In the genomic region with DNA sequence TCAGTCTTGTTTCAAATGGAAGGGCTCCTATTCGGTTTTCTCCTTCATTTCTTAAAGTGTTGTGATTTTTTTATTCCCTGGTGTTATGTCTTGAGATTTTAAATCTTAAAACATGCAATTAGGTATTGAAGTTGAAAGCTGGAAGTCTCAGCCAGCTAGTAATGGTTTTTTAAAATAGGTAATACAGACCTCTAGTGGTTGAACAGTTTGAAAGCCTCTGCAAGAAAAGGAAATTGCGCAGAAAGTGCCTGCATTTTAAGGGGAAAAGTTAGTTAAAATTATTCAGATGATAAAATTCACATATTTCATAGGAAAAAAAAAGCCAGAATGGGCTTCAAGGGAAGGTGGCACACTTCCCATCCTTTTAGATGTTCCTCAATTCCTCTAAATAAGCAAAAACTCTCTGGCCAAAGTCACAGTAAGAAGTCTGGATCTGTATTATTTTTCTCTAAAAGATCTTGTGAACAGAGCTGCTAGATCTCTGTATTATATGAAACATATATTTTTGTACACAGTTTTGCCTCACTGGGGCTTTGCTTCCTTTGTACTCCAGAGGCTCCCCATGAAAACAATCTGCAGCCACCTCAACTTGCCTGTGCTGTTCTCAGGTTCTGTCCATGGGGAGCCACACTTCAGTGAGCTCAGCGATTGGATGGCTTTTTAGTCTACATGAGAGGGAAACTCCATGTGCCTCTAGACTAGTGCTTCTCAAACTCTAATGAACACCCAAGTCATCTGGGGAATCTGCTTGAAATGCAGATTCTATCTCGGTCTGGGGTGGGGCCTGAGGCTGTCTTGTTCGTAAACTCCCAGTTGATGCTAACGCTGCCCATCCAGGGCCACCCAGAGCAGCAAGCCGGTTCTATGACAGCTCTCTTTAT, we compare ENCODE assay signal across 9 cellular contexts. TPM values are rescaled to one million over a fixed set of nuclear protein-coding genes. Genes with fewer than 3 reads are reported as not detected.
A peak's percentile ranks its signal among the peaks of the same experiment; 100 is the strongest.
DNase-seq lines count a peak whose midpoint lies in the region; ATAC-seq and TF ChIP-seq lines count a peak whose summit lies in the region.
"Had no signal": no experiment of that assay in that cellular context is flagged by ENCODE, and none has a peak within 500 bp of the region (broad histone marks: within the 10 kb centered on the region; RNA-seq: fewer than 3 reads in every experiment).

No MANE protein-coding gene starts in this region.

- H3K4me1 ChIP-seq in HEK293 (ENCODE audit: control insufficient read depth, insufficient read depth, low read length) (no peaks in the 10 kb centered on the region), ascending aorta (no peaks in the 10 kb centered on the region), liver (ENCODE audit: control insufficient read depth in 4 of 4, insufficient read depth in 4 of 4, low read length in 3 of 4) (peaks cover 7 to 52% (median 36%) of the 10 kb centered on the region in 4 donors)

- no peaks in the 10 kb centered on the region for H3K36me3 Mint-ChIP-seq in immature natural killer cell

- peak overlapping the region in 1 of 2 donors; percentile 10 for H3K9ac ChIP-seq in liver (ENCODE audit: low read depth in 1 of 2, low read length in 2 of 2)

- TF ChIP-seq RAD21 in liver (IDR thresholded peaks at IDR 0.05), result peak; percentile 76 to 78

- WGBS in liver, result 65% methylated on average over 7 of the region's 7 CpGs

- intact Hi-C loops in ascending aorta (cut with DNase I), result loop anchor here (1.0 to 10.0 kb wide), 2 partner anchors 226 to 340 kb away; no protein-coding TSS in a partner anchor

- H3K27ac ChIP-seq in HEK293 (ENCODE audit: extremely low read depth, low read depth, low read length) (no peak overlapping the region), ascending aorta (no peak overlapping the region), liver (ENCODE audit: low read depth in 1 of 2, low read length in 2 of 2) (peak overlapping the region in 1 of 2 donors; percentile 40)

- ATAC-seq in HG03439 (IDR thresholded peaks at IDR 0.05; ENCODE audit: unreplicated experiment) (no peak), GM19397 (IDR thresholded peaks at IDR 0.05; ENCODE audit: unreplicated experiment) (no peak)

- peaks cover 0 to 2% (median 0%) of the 10 kb centered on the region in 6 donors for H3K9me3 Mint-ChIP-seq in immature natural killer cell

- TF ChIP-seq CTCF in AG10803 (conservative IDR thresholded peaks at IDR 0.05; ENCODE audit: low read length) (peak; percentile 61), HEK293 (tag by site-specific recombination; IDR thresholded peaks at IDR 0.05) (no peak), ascending aorta (IDR thresholded peaks at IDR 0.05) (peak in 2 of 3 experiments; percentile 51 to 66), liver (IDR thresholded peaks at IDR 0.05; ENCODE audit: low read depth, low read length, missing input control) (peak; percentile 39), GM20000 (IDR thresholded peaks at IDR 0.05; ENCODE audit: extremely low read depth, missing control alignments) (no peak)

- no peak overlapping the region for H3K27ac Mint-ChIP-seq in immature natural killer cell

- no peaks in the 10 kb centered on the region for H3K27me3 ChIP-seq in ascending aorta
- H3K27me3 ChIP-seq in liver (ENCODE audit: control insufficient read depth in 4 of 4, insufficient read depth in 4 of 4, low read length in 3 of 4), result no peaks in the 10 kb centered on the region

- no peak overlapping the region for H3K4me3 Mint-ChIP-seq in immature natural killer cell

- peaks cover 0 to 2% (median 0%) of the 10 kb centered on the region in 3 donors for H3K27me3 Mint-ChIP-seq in immature natural killer cell (ENCODE audit: low read depth in 3 of 3)

- POLR2A ChIA-PET in HEK293 (lab: Yijun Ruan, JAX), result no interaction called here

- CTCF ChIA-PET in HEK293 (lab: Yijun Ruan, JAX), result interaction anchor here (0.5 to 2.4 kb wide), 7 partner anchors 8 to 346 kb away, joined by 3 to 13 read pairs (median 5); no protein-coding TSS in a partner anchor

- no peak overlapping the region for H3K4me3 ChIP-seq in AG10803 (ENCODE audit: low read length)
- H3K4me3 ChIP-seq in HEK293 (ENCODE audit: low read depth, low read length), result no peak overlapping the region
- H3K4me3 ChIP-seq in ascending aorta, result no peak overlapping the region
- no peak overlapping the region for H3K4me3 ChIP-seq in liver (ENCODE audit: low read depth in 1 of 3, low read length in 3 of 3)

- H3K36me3 ChIP-seq in HEK293 (ENCODE audit: control insufficient read depth in 2 of 2, insufficient read depth in 1 of 2, low read length in 2 of 2) (no peaks in the 10 kb centered on the region), ascending aorta (no peaks in the 10 kb centered on the region), liver (ENCODE audit: control insufficient read depth in 4 of 4, insufficient read depth in 3 of 4, low read depth in 1 of 4, low read length in 3 of 4) (no peaks in the 10 kb centered on the region)

- no peaks in the 10 kb centered on the region for H3K4me1 Mint-ChIP-seq in immature natural killer cell

- H3K9me3 ChIP-seq in HEK293 (ENCODE audit: control insufficient read depth, insufficient read depth, low read depth, low read length) (no peaks in the 10 kb centered on the region), ascending aorta (no peaks in the 10 kb centered on the region), liver (ENCODE audit: control insufficient read depth in 4 of 4, low read length in 3 of 4) (no peaks in the 10 kb centered on the region)

- peak; percentile 24 for DNase-seq in AG10803 (ENCODE audit: low read depth)
- DNase-seq in ascending aorta (ENCODE audit: low spot score in 2 of 2), result no peak
- no peak for DNase-seq in GM20000 (ENCODE audit: low spot score)
- DNase-seq in immature natural killer cell, result no peak
- DNase-seq: retina had no signal

TF ChIP-seq in HEK293, 187 proteins besides CTCF, POLR2A, EP300 and RAD21:
- no peak for TF ChIP-seq ZNF791 (tag by site-specific recombination; IDR thresholded peaks at IDR 0.05)
- peak; percentile 46 for TF ChIP-seq ZNF654 (tag by site-specific recombination; IDR thresholded peaks at IDR 0.05; ENCODE audit: low read depth)
- no peak for TF ChIP-seq IKZF3 (tag by site-specific recombination; IDR thresholded peaks at IDR 0.05)

TF ChIP-seq in liver, 16 proteins besides CTCF, POLR2A, EP300 and RAD21:
- no peak for TF ChIP-seq EGR1 (IDR thresholded peaks at IDR 0.05; ENCODE audit: low read depth in 2 of 2)
- TF ChIP-seq, protein P1, sequence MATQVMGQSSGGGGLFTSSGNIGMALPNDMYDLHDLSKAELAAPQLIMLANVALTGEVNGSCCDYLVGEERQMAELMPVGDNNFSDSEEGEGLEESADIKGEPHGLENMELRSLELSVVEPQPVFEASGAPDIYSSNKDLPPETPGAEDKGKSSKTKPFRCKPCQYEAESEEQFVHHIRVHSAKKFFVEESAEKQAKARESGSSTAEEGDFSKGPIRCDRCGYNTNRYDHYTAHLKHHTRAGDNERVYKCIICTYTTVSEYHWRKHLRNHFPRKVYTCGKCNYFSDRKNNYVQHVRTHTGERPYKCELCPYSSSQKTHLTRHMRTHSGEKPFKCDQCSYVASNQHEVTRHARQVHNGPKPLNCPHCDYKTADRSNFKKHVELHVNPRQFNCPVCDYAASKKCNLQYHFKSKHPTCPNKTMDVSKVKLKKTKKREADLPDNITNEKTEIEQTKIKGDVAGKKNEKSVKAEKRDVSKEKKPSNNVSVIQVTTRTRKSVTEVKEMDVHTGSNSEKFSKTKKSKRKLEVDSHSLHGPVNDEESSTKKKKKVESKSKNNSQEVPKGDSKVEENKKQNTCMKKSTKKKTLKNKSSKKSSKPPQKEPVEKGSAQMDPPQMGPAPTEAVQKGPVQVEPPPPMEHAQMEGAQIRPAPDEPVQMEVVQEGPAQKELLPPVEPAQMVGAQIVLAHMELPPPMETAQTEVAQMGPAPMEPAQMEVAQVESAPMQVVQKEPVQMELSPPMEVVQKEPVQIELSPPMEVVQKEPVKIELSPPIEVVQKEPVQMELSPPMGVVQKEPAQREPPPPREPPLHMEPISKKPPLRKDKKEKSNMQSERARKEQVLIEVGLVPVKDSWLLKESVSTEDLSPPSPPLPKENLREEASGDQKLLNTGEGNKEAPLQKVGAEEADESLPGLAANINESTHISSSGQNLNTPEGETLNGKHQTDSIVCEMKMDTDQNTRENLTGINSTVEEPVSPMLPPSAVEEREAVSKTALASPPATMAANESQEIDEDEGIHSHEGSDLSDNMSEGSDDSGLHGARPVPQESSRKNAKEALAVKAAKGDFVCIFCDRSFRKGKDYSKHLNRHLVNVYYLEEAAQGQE (IDR thresholded peaks at IDR 0.05), result no peak
- no peak for TF ChIP-seq HNF4A (conservative IDR thresholded peaks at IDR 0.05)
- TF ChIP-seq YY1 (IDR thresholded peaks at IDR 0.05), result no peak
- TF ChIP-seq, protein P2, sequence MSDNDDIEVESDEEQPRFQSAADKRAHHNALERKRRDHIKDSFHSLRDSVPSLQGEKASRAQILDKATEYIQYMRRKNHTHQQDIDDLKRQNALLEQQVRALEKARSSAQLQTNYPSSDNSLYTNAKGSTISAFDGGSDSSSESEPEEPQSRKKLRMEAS (IDR thresholded peaks at IDR 0.05), result no peak
- no peak for TF ChIP-seq SP1 (IDR thresholded peaks at IDR 0.05)
- no peak for TF ChIP-seq HNF4G (IDR thresholded peaks at IDR 0.05)
- no peak for TF ChIP-seq FOXA2 (IDR thresholded peaks at IDR 0.05)
- TF ChIP-seq GABPA (IDR thresholded peaks at IDR 0.05 in 1 of 2, conservative IDR thresholded peaks at IDR 0.05 in 1 of 2), result no peak
- no peak for TF ChIP-seq JUND (IDR thresholded peaks at IDR 0.05)

RNA-seq across cellular contexts. Expression of a gene that starts 21.5 kb away (rescaled TPM):
- 20.0 TPM for total RNA-seq in ascending aorta
- 10 to 100 TPM; 44.3 to 52.2 TPM for total RNA-seq in liver
- polyA plus RNA-seq in liver, result 10 to 100 TPM; 30.0 to 39.5 TPM
- polyA plus RNA-seq in immature natural killer cell, result not detected

Comparison
In these comparisons a context has a peak if more than half of its experiments do, and no peak if none do; other contexts are left out.
1. CTCF ChIP-seq: peak in AG10803 (single experiment), ascending aorta (2 of 3) and liver (single experiment); none in HEK293 (single experiment) and GM20000 (single experiment).